In the genomic region with DNA sequence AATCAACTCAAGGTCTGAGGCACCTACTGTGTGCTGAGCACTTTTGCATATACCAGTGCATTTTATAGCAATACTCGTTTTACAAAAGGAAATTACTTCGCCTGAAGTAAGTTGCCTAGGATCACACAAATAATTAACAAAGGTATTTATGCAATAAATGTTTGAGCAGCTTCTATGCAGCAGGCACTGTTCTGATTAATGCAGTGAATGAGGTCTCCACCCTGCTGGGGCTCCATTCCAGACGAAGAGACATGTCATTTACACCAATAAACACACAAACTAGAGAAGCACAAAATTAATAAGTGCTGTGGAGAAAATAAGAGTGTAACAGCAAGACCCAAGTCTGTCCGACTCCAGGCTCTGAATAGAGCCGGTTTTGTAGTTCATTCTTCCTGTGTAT, we compare ENCODE assay signal across 9 cellular contexts. TPM values are rescaled to one million over a fixed set of nuclear protein-coding genes. Genes with fewer than 3 reads are reported as not detected.
DNase-seq lines count a peak whose midpoint lies in the region; TF ChIP-seq lines count a peak whose summit lies in the region.
"Had no signal": no experiment of that assay in that cellular context is flagged by ENCODE, and none has a peak within 500 bp of the region (broad histone marks: within the 10 kb centered on the region; RNA-seq: fewer than 3 reads in every experiment).

No MANE protein-coding gene starts in this region.

- DNase-seq in T-helper 2 cell treated with Interferon-gamma antibody and Interleukin-4, amounts not matched to agents 5 μg/mL and 100 μg/mL, for 36 hours (ENCODE audit: low spot score): no peak
- no peak for DNase-seq in T-helper 2 cell
- no peak for DNase-seq in fibroblast of villous mesenchyme (ENCODE audit: low read depth)
- no peak for DNase-seq in NCI-H1105 (lab: John Stamatoyannopoulos, UW)
- DNase-seq in germinal center (ENCODE audit: low spot score): no peak
- no peak for DNase-seq in dorsolateral prefrontal cortex

- H3K4me1 Mint-ChIP-seq in T-helper 2 cell treated with Interferon-gamma antibody and Interleukin-4, amounts not matched to agents 5 μg/mL and 100 μg/mL, for 36 hours (ENCODE audit: low read depth): peaks cover 8% of the 10 kb centered on the region

- peaks cover 0 to 57% (median 31%) of the 10 kb centered on the region in 45 donors for H3K27me3 ChIP-seq in dorsolateral prefrontal cortex

- H3K9me3 Mint-ChIP-seq in T-helper 2 cell treated with Interferon-gamma antibody and Interleukin-4, amounts not matched to agents 5 μg/mL and 100 μg/mL, for 36 hours: no peaks in the 10 kb centered on the region

- H3K27ac ChIP-seq in skin epidermis (peak overlapping the region in 4 of 21 experiments; percentile 4 to 81 (median 20)), dorsolateral prefrontal cortex (no peak overlapping the region)
- H3K27ac ChIP-seq: prostate gland had no signal

- intact Hi-C loops in dorsolateral prefrontal cortex (cut with DNase I): no loop called here

- no peaks in the 10 kb centered on the region for H3K36me3 Mint-ChIP-seq in T-helper 2 cell treated with Interferon-gamma antibody and Interleukin-4, amounts not matched to agents 5 μg/mL and 100 μg/mL, for 36 hours (ENCODE audit: low read depth)

- H3K4me3 ChIP-seq in WI38 (ENCODE audit: low read depth, low read length): peak overlapping the region; percentile 40; the same call in 1 of the 2 replicates
- H3K4me3 ChIP-seq in fibroblast of villous mesenchyme (ENCODE audit: low read depth, low read length): peak overlapping the region; percentile 55
- peak overlapping the region in 5 of 7 experiments; percentile 6 to 32 (median 24) for H3K4me3 ChIP-seq in skin epidermis
- peak overlapping the region in 27 of 59 donors; percentile 5 to 53 (median 32) for H3K4me3 ChIP-seq in dorsolateral prefrontal cortex

- no peak overlapping the region for H3K27ac Mint-ChIP-seq in T-helper 2 cell treated with Interferon-gamma antibody and Interleukin-4, amounts not matched to agents 5 μg/mL and 100 μg/mL, for 36 hours

- peaks cover 13% of the 10 kb centered on the region for H3K27me3 Mint-ChIP-seq in T-helper 2 cell treated with Interferon-gamma antibody and Interleukin-4, amounts not matched to agents 5 μg/mL and 100 μg/mL, for 36 hours (ENCODE audit: low read depth)

- TF ChIP-seq CTCF in WI38 (IDR thresholded peaks at IDR 0.05; ENCODE audit: low read depth, low read length): no peak
- TF ChIP-seq CTCF in fibroblast of villous mesenchyme (IDR thresholded peaks at IDR 0.05; ENCODE audit: insufficient read depth, low read depth, low read length): no peak
- TF ChIP-seq CTCF in dorsolateral prefrontal cortex (IDR thresholded peaks at IDR 0.05 in 54 of 56, conservative IDR thresholded peaks at IDR 0.05 in 2 of 56; ENCODE audit: low read depth in 1 of 56, partially characterized antibody in 56 of 56): no peak

- H3K4me3 Mint-ChIP-seq in T-helper 2 cell treated with Interferon-gamma antibody and Interleukin-4, amounts not matched to agents 5 μg/mL and 100 μg/mL, for 36 hours: peak overlapping the region; percentile 58

RNA-seq across cellular contexts. Expression of a gene that starts 17.5 kb away (rescaled TPM):
- total RNA-seq in fibroblast of villous mesenchyme (0.43 and 0.64 TPM in 2 replicates), dorsolateral prefrontal cortex (1 to 10 TPM in 36 of 120 experiments, under 1 TPM in 84; 0.07 to 3.9 (median 0.75) TPM)
